Comparison of ENCODE assay signal across 32 cellular contexts in the genomic region with DNA sequence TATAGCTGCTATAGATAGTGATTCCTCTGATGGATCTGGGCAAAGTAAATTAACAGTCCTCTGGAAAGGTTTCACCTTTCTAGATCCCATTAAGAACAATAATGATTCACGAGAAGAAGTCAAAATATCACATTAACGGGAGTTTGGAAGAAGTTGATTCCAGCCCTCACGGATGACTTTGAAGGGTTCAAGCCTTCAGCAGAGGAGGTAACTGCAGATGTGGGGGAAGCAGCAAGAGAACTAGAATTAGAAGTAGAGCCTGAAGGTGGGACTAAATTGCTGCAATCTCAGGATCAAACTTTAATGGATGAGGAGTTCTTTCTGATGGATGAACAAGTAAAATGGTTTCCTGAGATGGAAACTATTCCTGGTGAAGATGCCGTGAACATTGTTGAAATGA. TPM values are rescaled to one million over a fixed set of nuclear protein-coding genes. Genes with fewer than 3 reads are reported as not detected.
DNase-seq lines count a peak whose midpoint lies in the region; ATAC-seq, FAIRE-seq and TF ChIP-seq lines count a peak whose summit lies in the region.
"Had no signal": no experiment of that assay in that cellular context is flagged by ENCODE, and none has a peak within 500 bp of the region (broad histone marks: within the 10 kb centered on the region; RNA-seq: fewer than 3 reads in every experiment).

No MANE protein-coding gene starts in this region.

- no peak for ATAC-seq in HG02610 (IDR thresholded peaks at IDR 0.05; ENCODE audit: unreplicated experiment)
- ATAC-seq: GM12878, Panc1 had no signal

- TF ChIP-seq CTCF in endothelial cell of umbilical vein (IDR thresholded peaks at IDR 0.05; ENCODE audit: extremely low read depth in 1 of 2, insufficient read depth in 1 of 2, low read depth in 1 of 2, low read length in 2 of 2) (no peak), osteocyte (IDR thresholded peaks at IDR 0.05) (no peak), tibial nerve (IDR thresholded peaks at IDR 0.05) (no peak)

- peak overlapping the region; percentile 64 for H3K27ac Mint-ChIP-seq in osteocyte (ENCODE audit: unreplicated experiment)
- H3K27ac Mint-ChIP-seq: CD14-positive monocyte; CD8-positive, alpha-beta memory T cell had no signal

- H3K27me3 ChIP-seq in Karpas-422 (ENCODE audit: low read length) (no peaks in the 10 kb centered on the region), endothelial cell of umbilical vein (ENCODE audit: control insufficient read depth in 2 of 2, insufficient read depth in 2 of 2, low read length in 2 of 2) (peaks cover 0 to 2% of the 10 kb centered on the region in 2 experiments), tibial nerve (no peaks in the 10 kb centered on the region)
- H3K27me3 ChIP-seq: BE2C had no signal

- CTCF ChIA-PET in endothelial cell of umbilical vein (lab: Charles Lee), result no interaction called here

- H3K4me3 ChIP-seq in Karpas-422 (ENCODE audit: low read length) (no peak overlapping the region), endothelial cell of umbilical vein (replicated peaks in 1 of 3; ENCODE audit: insufficient read depth in 1 of 3, low read depth in 1 of 3, low read length in 3 of 3) (no peak overlapping the region), tibial nerve (no peak overlapping the region)
- H3K4me3 ChIP-seq: GM12878 had no signal

- 56 to 61% methylated on average over 4 of the region's 4 CpGs for WGBS in tibial nerve, 2 donors

- H3K9me3 ChIP-seq in Karpas-422 (ENCODE audit: low read length), result no peaks in the 10 kb centered on the region
- no peaks in the 10 kb centered on the region for H3K9me3 ChIP-seq in endothelial cell of umbilical vein (replicated peaks; ENCODE audit: control insufficient read depth, insufficient read depth, low read length)
- no peaks in the 10 kb centered on the region for H3K9me3 ChIP-seq in tibial nerve
- H3K9me3 ChIP-seq: BE2C had no signal

- POLR2A ChIA-PET in endothelial cell of umbilical vein (lab: Charles Lee), result interaction anchor here (0.7 kb wide), 1 partner anchor 33 kb away, joined by 3 read pairs; no protein-coding TSS in a partner anchor

- H3K9me2 ChIP-seq in Karpas-422 (replicated peaks; ENCODE audit: insufficient read depth, low read length), result no peaks in the 10 kb centered on the region

- DNase-seq in Karpas-422, result no peak
- DNase-seq in endothelial cell of umbilical vein (ENCODE audit: low read depth, low spot score), result no peak
- no peak for DNase-seq in osteocyte (ENCODE audit: extremely low spot score, unreplicated experiment)
- DNase-seq in tibial nerve (ENCODE audit: low spot score in 2 of 2), result no peak
- DNase-seq in activated T-cell treated with anti-CD3 and anti-CD28 coated beads, Interleukin-2, amount 50 U/mL, for 48 hours, result no peak
- DNase-seq in activated CD4-positive, alpha-beta T cell treated with anti-CD3 and anti-CD28 coated beads for 4 hours, result no peak
- DNase-seq in KBM-7, result no peak
- DNase-seq: 8988T; ACHN; BE2C; CD8-positive, alpha-beta memory T cell; DMS 273 treated with DMSO at 0.1 percent for 48 hours; DMS79; EL; GDM1; HCEC 1CT; Kasumi-1; NCI-H1092 treated with DMSO at 0.1 percent for 48 hours; NCI-H1436; NCI-H187; NCI-H2081 treated with DMSO at 0.1 percent for 48 hours; NCI-H2171; NCI-H226; NCI-H510A; NCI-H69; SHP77 treated with DMSO at 0.1 percent for 48 hours had no signal

- H3K9me1 ChIP-seq in endothelial cell of umbilical vein (replicated peaks; ENCODE audit: control insufficient read depth, extremely low read depth, insufficient read depth, low read length), result no peaks in the 10 kb centered on the region

- no peaks in the 10 kb centered on the region for H3K9me3 Mint-ChIP-seq in osteocyte (ENCODE audit: unreplicated experiment)
- H3K9me3 Mint-ChIP-seq: CD8-positive, alpha-beta memory T cell had no signal

- FAIRE-seq in endothelial cell of umbilical vein (lab: Jason Lieb, UNC), result peak; percentile 54
- FAIRE-seq: GM12878, H1 had no signal

- H3K4me1 Mint-ChIP-seq in osteocyte (ENCODE audit: unreplicated experiment), result peaks cover 31% of the 10 kb centered on the region
- H3K4me1 Mint-ChIP-seq: CD8-positive, alpha-beta memory T cell had no signal

- peaks cover 11% of the 10 kb centered on the region for H3K27me3 Mint-ChIP-seq in osteocyte (ENCODE audit: unreplicated experiment)

- H3K4me3 Mint-ChIP-seq in osteocyte (ENCODE audit: unreplicated experiment), result no peak overlapping the region
- H3K4me3 Mint-ChIP-seq: CD14-positive monocyte; CD8-positive, alpha-beta memory T cell had no signal

- no peak overlapping the region for H3K27ac ChIP-seq in Karpas-422 (ENCODE audit: low read length)
- H3K27ac ChIP-seq in endothelial cell of umbilical vein (ENCODE audit: insufficient read depth, low read depth, low read length), result no peak overlapping the region
- peak overlapping the region in 3 of 4 donors; percentile 5 to 68 (median 57) for H3K27ac ChIP-seq in tibial nerve
- H3K27ac ChIP-seq: RWPE1 had no signal

- in situ Hi-C loops in KBM-7 (cut with MboI; ENCODE audit: low pct_unique_long_range_greater_than_20kb, low sequenced_read_pairs), result no loop called here

- TF ChIP-seq EP300 in tibial nerve (IDR thresholded peaks at IDR 0.05), result no peak

- H3K9ac ChIP-seq in Karpas-422 (ENCODE audit: low read length) (no peak overlapping the region), endothelial cell of umbilical vein (replicated peaks; ENCODE audit: extremely low read depth, insufficient read depth, low read length) (no peak overlapping the region)

- intact Hi-C loops in endothelial cell of umbilical vein (cut with micrococcal nuclease), result no loop called here

- H3K36me3 ChIP-seq in Karpas-422 (ENCODE audit: insufficient read depth, low read length) (no peaks in the 10 kb centered on the region), endothelial cell of umbilical vein (ENCODE audit: control insufficient read depth in 2 of 2, extremely low read depth in 1 of 2, insufficient read depth in 2 of 2, low read length in 2 of 2) (no peaks in the 10 kb centered on the region), tibial nerve (no peaks in the 10 kb centered on the region)
- H3K36me3 ChIP-seq: BE2C had no signal

- H3K36me3 Mint-ChIP-seq in osteocyte (ENCODE audit: unreplicated experiment), result no peaks in the 10 kb centered on the region
- H3K36me3 Mint-ChIP-seq: CD14-positive monocyte; CD8-positive, alpha-beta memory T cell had no signal

- H3K4me2 ChIP-seq in Karpas-422 (ENCODE audit: low read depth, low read length, poor library complexity, severe bottlenecking) (peak overlapping the region; percentile 12), endothelial cell of umbilical vein (ENCODE audit: insufficient read depth, low read length) (no peak overlapping the region)

- no peaks in the 10 kb centered on the region for H4K20me1 ChIP-seq in Karpas-422 (ENCODE audit: insufficient read depth, low read depth, low read length)
- H4K20me1 ChIP-seq in endothelial cell of umbilical vein (replicated peaks; ENCODE audit: control insufficient read depth, extremely low read depth, insufficient read depth, low read length), result no peaks in the 10 kb centered on the region

- TF ChIP-seq POLR2A in endothelial cell of umbilical vein (IDR thresholded peaks at IDR 0.05; ENCODE audit: low read depth, low read length) (no peak), tibial nerve (IDR thresholded peaks at IDR 0.05) (no peak)

- H3K79me2 ChIP-seq in Karpas-422 (ENCODE audit: low read length), result no peaks in the 10 kb centered on the region
- no peaks in the 10 kb centered on the region for H3K79me2 ChIP-seq in endothelial cell of umbilical vein (ENCODE audit: control insufficient read depth, insufficient read depth, low read length)

- H3K4me1 ChIP-seq in Karpas-422 (ENCODE audit: low read length), result peaks cover 45% of the 10 kb centered on the region
- no peaks in the 10 kb centered on the region for H3K4me1 ChIP-seq in endothelial cell of umbilical vein (ENCODE audit: control insufficient read depth, extremely low read depth, insufficient read depth, low read length)
- peaks cover 0 to 47% (median 18%) of the 10 kb centered on the region in 4 donors for H3K4me1 ChIP-seq in tibial nerve
- H3K4me1 ChIP-seq: BE2C had no signal

- dilution Hi-C loops in endothelial cell of umbilical vein (cut with MboI; ENCODE audit: extremely low pct_ligation_motif_present, low sequenced_read_pairs), result no loop called here

- H2AFZ ChIP-seq in Karpas-422 (ENCODE audit: low read length) (no peak overlapping the region), endothelial cell of umbilical vein (ENCODE audit: low read depth, low read length) (no peak overlapping the region)

- BruUV-seq in endothelial cell of umbilical vein (replicated peaks; lab: Mats Ljungman, UMichigan), result no TSS peak

TF ChIP-seq in endothelial cell of umbilical vein, 7 proteins besides CTCF, POLR2A, EP300 and RAD21:
- TF ChIP-seq POLR2AphosphoS5 (IDR thresholded peaks at IDR 0.05; ENCODE audit: insufficient read depth, low read depth, low read length) (no peak), JUN (IDR thresholded peaks at IDR 0.05; ENCODE audit: borderline replicate concordance, insufficient read depth, insufficient read length, low read depth) (no peak), GATA2 (IDR thresholded peaks at IDR 0.05; ENCODE audit: insufficient read depth, insufficient read length, low read depth, low read length) (no peak), EZH2 (IDR thresholded peaks at IDR 0.05; ENCODE audit: borderline replicate concordance, low read depth, low read length, severe bottlenecking) (no peak), FOS (IDR thresholded peaks at IDR 0.05; ENCODE audit: borderline replicate concordance, insufficient read depth, low read length) (no peak), MYC (IDR thresholded peaks at IDR 0.05; ENCODE audit: low read depth, low read length) (no peak)
- TF ChIP-seq, protein P1, sequence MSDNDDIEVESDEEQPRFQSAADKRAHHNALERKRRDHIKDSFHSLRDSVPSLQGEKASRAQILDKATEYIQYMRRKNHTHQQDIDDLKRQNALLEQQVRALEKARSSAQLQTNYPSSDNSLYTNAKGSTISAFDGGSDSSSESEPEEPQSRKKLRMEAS (IDR thresholded peaks at IDR 0.05; ENCODE audit: insufficient read depth, insufficient read length), result no peak

RNA-seq across cellular contexts. Expression of a gene that starts 42.4 kb away (rescaled TPM):
- 9.1 and 11.8 TPM in 2 replicates for total RNA-seq in Karpas-422 (2014; rRNA removed; shearing (Covaris generic); ENCODE audit: low replicate concordance)
- total RNA-seq in endothelial cell of umbilical vein (33.2 and 35.9 TPM in 2 replicates), osteocyte (35.0 and 36.4 TPM in 2 replicates), tibial nerve (100 to 1,000 TPM in 1 of 4 donors, 10 to 100 TPM in 3; 73.8 to 101 (median 86.2) TPM)
- polyA plus RNA-seq in endothelial cell of umbilical vein, result 21.2 and 22.9 TPM in 2 replicates
- polyA plus RNA-seq in endothelial cell of umbilical vein (2011; cell fraction: cytosol; rRNA removed), result 20.0 and 20.6 TPM in 2 replicates
- polyA plus RNA-seq in endothelial cell of umbilical vein (2011; cell fraction: nucleus; rRNA removed), result 21.7 and 22.8 TPM in 2 replicates
- 22.3 and 25.8 TPM in 2 replicates for polyA plus RNA-seq in endothelial cell of umbilical vein (2012)
- polyA minus RNA-seq in endothelial cell of umbilical vein, result 25.2 and 25.6 TPM in 2 replicates
- 9.6 TPM for polyA minus RNA-seq in endothelial cell of umbilical vein (2011; cell fraction: cytosol; rRNA and poly(A)+ RNA removed)
- polyA minus RNA-seq in endothelial cell of umbilical vein (2011; cell fraction: nucleus; rRNA and poly(A)+ RNA removed), result 22.7 and 23.2 TPM in 2 replicates

Comparison
In these comparisons a context has a peak if more than half of its experiments do, and no peak if none do; other contexts are left out.
1. H3K27ac ChIP-seq: peak in tibial nerve (3 of 4); none in Karpas-422 (single experiment) and endothelial cell of umbilical vein (single experiment).